In genomic region chr1:38029725-38030511, GRCh38 we compare ENCODE assay signal across 8 cellular contexts. TPM values are rescaled to one million over a fixed set of nuclear protein-coding genes. Genes with fewer than 3 reads are reported as not detected.
DNase-seq lines count a peak whose midpoint lies in the region; ATAC-seq and TF ChIP-seq lines count a peak whose summit lies in the region.

No MANE protein-coding gene starts in this region.

- POLR2A ChIA-PET in RWPE1 (lab: Yijun Ruan, JAX; ENCODE audit: low non-redundant PET), result no interaction called here
- POLR2A ChIA-PET in HEK293T (lab: Yijun Ruan, JAX), result interaction anchor here (1.3 to 1.9 kb wide), 2 partner anchors 17 to 222 kb away, joined by 3 to 7 read pairs; partner anchors contain the start of genes C1orf122, POU3F1 and YRDC

- H3K36me3 ChIP-seq in adipocyte (ENCODE audit: control insufficient read depth, insufficient read depth, low read length, severe bottlenecking), result peaks cover 14% of the 10 kb centered on the region
- peaks cover 13% of the 10 kb centered on the region for H3K36me3 ChIP-seq in effector memory CD4-positive, alpha-beta T cell (ENCODE audit: control insufficient read depth, insufficient read depth, low read length)

- peak overlapping the region; percentile 43 for H3K9ac ChIP-seq in adipocyte (ENCODE audit: low read length)

- no peak overlapping the region for H3K4me3 ChIP-seq in adipocyte (ENCODE audit: low read length)
- H3K4me3 ChIP-seq in effector memory CD4-positive, alpha-beta T cell (ENCODE audit: insufficient read depth, low read depth, low read length, poor library complexity, severe bottlenecking), result no peak overlapping the region

- TF ChIP-seq CTCF in RWPE1 (conservative IDR thresholded peaks at IDR 0.05; ENCODE audit: low read depth), result no peak

- peak; percentile 52 for ATAC-seq in GM18498 (IDR thresholded peaks at IDR 0.05; ENCODE audit: unreplicated experiment)
- peak; percentile 48 for ATAC-seq in HG02759 (IDR thresholded peaks at IDR 0.05; ENCODE audit: unreplicated experiment)
- peak; percentile 28 for ATAC-seq in left lobe of liver

- H3K27ac ChIP-seq in RWPE1, result peak overlapping the region; percentile 92
- H3K27ac ChIP-seq in effector memory CD4-positive, alpha-beta T cell (ENCODE audit: insufficient read depth, low read length, poor library complexity, severe bottlenecking), result no peak overlapping the region

- DNase-seq in RWPE1 (ENCODE audit: low spot score), result peak; percentile 77
- DNase-seq in adipocyte (ENCODE audit: low read depth), result peak; percentile 34
- DNase-seq in left lobe of liver (ENCODE audit: low spot score), result no peak
- peak; percentile 39 to 53 for DNase-seq in stimulated activated CD8-positive, alpha-beta memory T cell treated with anti-CD3 and anti-CD28 coated beads, Interleukin-7, amount 100 ng/mL, for 4 hours (ENCODE audit: low read depth in 2 of 2)
- no peak for DNase-seq in HEK293T (ENCODE audit: extremely low spot score)
- no peak for DNase-seq in effector memory CD4-positive, alpha-beta T cell

- H3K4me1 ChIP-seq in adipocyte (ENCODE audit: control insufficient read depth, insufficient read depth, low read length), result peaks cover 26% of the 10 kb centered on the region
- H3K4me1 ChIP-seq in effector memory CD4-positive, alpha-beta T cell (ENCODE audit: control insufficient read depth, insufficient read depth, low read length, poor library complexity, severe bottlenecking), result peaks cover 18% of the 10 kb centered on the region

- no peaks in the 10 kb centered on the region for H3K27me3 ChIP-seq in adipocyte (replicated peaks; ENCODE audit: control insufficient read depth, insufficient read depth, low read length)
- no peaks in the 10 kb centered on the region for H3K27me3 ChIP-seq in effector memory CD4-positive, alpha-beta T cell (replicated peaks; ENCODE audit: control insufficient read depth, insufficient read depth, low read length, poor library complexity, severe bottlenecking)

- H3K9me3 ChIP-seq in adipocyte (ENCODE audit: control insufficient read depth, low read length), result no peaks in the 10 kb centered on the region
- no peaks in the 10 kb centered on the region for H3K9me3 ChIP-seq in effector memory CD4-positive, alpha-beta T cell (ENCODE audit: control insufficient read depth, low read length)

- CTCF ChIA-PET in RWPE1 (lab: Yijun Ruan, JAX) (interaction anchor here (0.6 to 1.0 kb wide), 6 partner anchors 10 to 805 kb away, joined by 3 to 5 read pairs (median 3); no protein-coding TSS in a partner anchor), HEK293T (lab: Yijun Ruan, JAX) (interaction anchor here (0.5 to 1.2 kb wide), 5 partner anchors 8 to 1161 kb away, joined by 3 to 6 read pairs (median 6); no protein-coding TSS in a partner anchor)

TF ChIP-seq in HEK293T, 16 proteins besides CTCF, POLR2A, EP300 and RAD21:
- TF ChIP-seq TARDBP (IDR thresholded peaks at IDR 0.05), result no peak

RNA-seq across cellular contexts. Expression of gene POU3F1, which starts 16.7 kb away (rescaled TPM):
- total RNA-seq in left lobe of liver, result 0.08 TPM

RNA-seq across cellular contexts. Expression of gene UTP11, which starts 17.4 kb away (rescaled TPM):
- total RNA-seq in left lobe of liver, result 8.2 TPM

RNA-seq across cellular contexts. Expression of gene FHL3, which starts 24.6 kb away (rescaled TPM):
- 2.3 TPM for total RNA-seq in left lobe of liver

RNA-seq across cellular contexts. Expression of gene SF3A3, which starts 40.1 kb away (rescaled TPM):
- total RNA-seq in left lobe of liver, result 21.0 TPM

Comparison
In these comparisons a context has a peak if more than half of its experiments do, and no peak if none do; other contexts are left out.
1. DNase-seq: peak in RWPE1 (single experiment), adipocyte (single experiment) and stimulated activated CD8-positive, alpha-beta memory T cell treated with anti-CD3 and anti-CD28 coated beads, Interleukin-7, amount 100 ng/mL, for 4 hours (2 of 2); none in left lobe of liver (single experiment), HEK293T (single experiment) and effector memory CD4-positive, alpha-beta T cell (0 of 3).
2. Peak in every context shown above with its lines, with median percentiles within 50 percentile points of each other: ATAC-seq.